ENCODE assay signal across 10 cellular contexts in genomic region chr17:78257810-78258322, GRCh38. TPM values are rescaled to one million over a fixed set of nuclear protein-coding genes. Genes with fewer than 3 reads are reported as not detected.
A peak's percentile ranks its signal among the peaks of the same experiment; 100 is the strongest.
DNase-seq lines count a peak whose midpoint lies in the region; ATAC-seq and TF ChIP-seq lines count a peak whose summit lies in the region.
"Had no signal": no experiment of that assay in that cellular context is flagged by ENCODE, and none has a peak within 500 bp of the region (broad histone marks: within the 10 kb centered on the region; RNA-seq: fewer than 3 reads in every experiment).

No MANE protein-coding gene starts in this region.

- no peaks in the 10 kb centered on the region for H3K9me2 ChIP-seq in Loucy (replicated peaks; ENCODE audit: low read depth, low read length)

- POLR2A ChIA-PET in activated naive CD8-positive, alpha-beta T cell treated with anti-CD3 and anti-CD28 coated beads, Interleukin-2, amount 10 ng/mL, durations not matched to agents 7 days and 5 days (lab: Charles Lee) = no interaction called here

- peak; percentile 62 for DNase-seq in COR-L47 (lab: John Stamatoyannopoulos, UW)
- no peak for DNase-seq in activated naive CD8-positive, alpha-beta T cell treated with anti-CD3 and anti-CD28 coated beads, Interleukin-2, amount 10 ng/mL, durations not matched to agents 7 days and 5 days
- peak; percentile 60 for DNase-seq in naive B cell
- no peak for DNase-seq in NCI-H2196 (lab: John Stamatoyannopoulos, UW; ENCODE audit: unreplicated experiment)
- DNase-seq: NCI-H1436 treated with DMSO at 0.1 percent for 48 hours had no signal

- no peak for ATAC-seq in activated naive CD8-positive, alpha-beta T cell treated with anti-CD3 and anti-CD28 coated beads, Interleukin-2, amount 10 ng/mL, durations not matched to agents 7 days and 5 days (ENCODE audit: low read depth)
- ATAC-seq in naive B cell (ENCODE audit: low read depth in 2 of 2) (peak; percentile 56 to 66), HG03457 (IDR thresholded peaks at IDR 0.05; ENCODE audit: unreplicated experiment) (no peak), GM19452 (IDR thresholded peaks at IDR 0.05; ENCODE audit: unreplicated experiment) (no peak), GM18517 (IDR thresholded peaks at IDR 0.05; ENCODE audit: unreplicated experiment) (no peak)

- peak overlapping the region; percentile 26 for H3K27ac Mint-ChIP-seq in activated naive CD8-positive, alpha-beta T cell treated with anti-CD3 and anti-CD28 coated beads, Interleukin-2, amount 10 ng/mL, durations not matched to agents 7 days and 5 days
- peak overlapping the region in 5 of 6 donors; percentile 20 to 93 (median 60) for H3K27ac Mint-ChIP-seq in naive B cell

- TF ChIP-seq CTCF in Loucy (conservative IDR thresholded peaks at IDR 0.05; ENCODE audit: low read length) = no peak

- H3F3A ChIP-seq in Loucy (ENCODE audit: low read depth) = 0 out of 2 replicates have a peak, but pooled peaks cover 5% of the 10 kb centered on the region

- H3K9me3 ChIP-seq in Loucy (ENCODE audit: insufficient read depth, low read depth, low read length) = no peaks in the 10 kb centered on the region

- peak overlapping the region; percentile 42 for H3K4me3 ChIP-seq in Loucy (ENCODE audit: low read length, poor library complexity, severe bottlenecking)

- H3K27me3 Mint-ChIP-seq in activated naive CD8-positive, alpha-beta T cell treated with anti-CD3 and anti-CD28 coated beads, Interleukin-2, amount 10 ng/mL, durations not matched to agents 7 days and 5 days = peaks cover 1% of the 10 kb centered on the region
- peaks cover 0 to 25% (median 20%) of the 10 kb centered on the region in 3 donors for H3K27me3 Mint-ChIP-seq in naive B cell

- no peaks in the 10 kb centered on the region for H4K20me1 ChIP-seq in Loucy (ENCODE audit: insufficient read depth, low read length, poor library complexity, severe bottlenecking)

- no peak overlapping the region for H3K4me3 Mint-ChIP-seq in activated naive CD8-positive, alpha-beta T cell treated with anti-CD3 and anti-CD28 coated beads, Interleukin-2, amount 10 ng/mL, durations not matched to agents 7 days and 5 days
- peak overlapping the region in 5 of 8 donors; percentile 17 to 87 (median 63) for H3K4me3 Mint-ChIP-seq in naive B cell

- H3K27me3 ChIP-seq in Loucy (ENCODE audit: insufficient read depth, low read length, poor library complexity, severe bottlenecking) = no peaks in the 10 kb centered on the region

- no peaks in the 10 kb centered on the region for H3K36me3 Mint-ChIP-seq in activated naive CD8-positive, alpha-beta T cell treated with anti-CD3 and anti-CD28 coated beads, Interleukin-2, amount 10 ng/mL, durations not matched to agents 7 days and 5 days
- H3K36me3 Mint-ChIP-seq in naive B cell = no peaks in the 10 kb centered on the region

- 0 out of 2 replicates have a peak overlapping the region, but pooled peaks have one; percentile 51 for H2AFZ ChIP-seq in Loucy (ENCODE audit: low read length)

- peak overlapping the region; percentile 41 for H3K4me2 ChIP-seq in Loucy (ENCODE audit: low read depth, low read length, poor library complexity, severe bottlenecking)

- H3K4me1 ChIP-seq in Loucy (ENCODE audit: insufficient read depth, low read length, poor library complexity, severe bottlenecking) = peaks cover 29% of the 10 kb centered on the region

- H3K79me2 ChIP-seq in Loucy (ENCODE audit: insufficient read depth, low read length) = no peaks in the 10 kb centered on the region

- H3K9me3 Mint-ChIP-seq in activated naive CD8-positive, alpha-beta T cell treated with anti-CD3 and anti-CD28 coated beads, Interleukin-2, amount 10 ng/mL, durations not matched to agents 7 days and 5 days = no peaks in the 10 kb centered on the region
- H3K9me3 Mint-ChIP-seq in naive B cell = no peaks in the 10 kb centered on the region

- H3K4me1 Mint-ChIP-seq in activated naive CD8-positive, alpha-beta T cell treated with anti-CD3 and anti-CD28 coated beads, Interleukin-2, amount 10 ng/mL, durations not matched to agents 7 days and 5 days = peaks cover 19% of the 10 kb centered on the region
- peaks cover 21 to 23% (median 22%) of the 10 kb centered on the region in 3 donors for H3K4me1 Mint-ChIP-seq in naive B cell

- no peaks in the 10 kb centered on the region for H3K36me3 ChIP-seq in Loucy (ENCODE audit: insufficient read depth, low read length)

- H3K9ac ChIP-seq in Loucy (ENCODE audit: low read depth, low read length, poor library complexity, severe bottlenecking) = peak overlapping the region; percentile 54

RNA-seq across cellular contexts. Expression of gene TMEM235, which starts 26.4 kb away (rescaled TPM):
- total RNA-seq in activated naive CD8-positive, alpha-beta T cell treated with anti-CD3 and anti-CD28 coated beads, Interleukin-2, amount 10 ng/mL, durations not matched to agents 7 days and 5 days = not detected
- not detected for polyA plus RNA-seq in naive B cell (ENCODE audit: low read depth in 6 of 6)
- total RNA-seq: aorta had no signal
- polyA plus RNA-seq: aorta had no signal

RNA-seq across cellular contexts. Expression of gene BIRC5, which starts 43.8 kb away (rescaled TPM):
- 10 to 100 TPM; 54.9 to 65.2 TPM for total RNA-seq in activated naive CD8-positive, alpha-beta T cell treated with anti-CD3 and anti-CD28 coated beads, Interleukin-2, amount 10 ng/mL, durations not matched to agents 7 days and 5 days
- polyA plus RNA-seq in naive B cell (ENCODE audit: low read depth in 6 of 6) = not detected

Comparison
In these comparisons a context has a peak if more than half of its experiments do, and no peak if none do; other contexts are left out.
1. DNase-seq: peak in COR-L47 (single experiment) and naive B cell (single experiment); none in activated naive CD8-positive, alpha-beta T cell treated with anti-CD3 and anti-CD28 coated beads, Interleukin-2, amount 10 ng/mL, durations not matched to agents 7 days and 5 days (single experiment) and NCI-H2196 (single experiment).
2. ATAC-seq: peak in naive B cell (2 of 2); none in activated naive CD8-positive, alpha-beta T cell treated with anti-CD3 and anti-CD28 coated beads, Interleukin-2, amount 10 ng/mL, durations not matched to agents 7 days and 5 days (single experiment), HG03457 (single experiment), GM19452 (single experiment) and GM18517 (single experiment).